ENCODE assay signal across 25 cellular contexts in genomic region chr12:65537978-65538377, GRCh38.
DNase-seq lines count a peak whose midpoint lies in the region; ATAC-seq and TF ChIP-seq lines count a peak whose summit lies in the region.
"Had no signal": no experiment of that assay in that cellular context is flagged by ENCODE, and none has a peak within 500 bp of the region (broad histone marks: within the 10 kb centered on the region; RNA-seq: fewer than 3 reads in every experiment).

No MANE protein-coding gene starts in this region.

- no peak for ATAC-seq in foreskin keratinocyte
- no peak for ATAC-seq in right lobe of liver
- no peak for ATAC-seq in HG03565 (IDR thresholded peaks at IDR 0.05; ENCODE audit: unreplicated experiment)
- ATAC-seq in lower lobe of right lung: no peak
- ATAC-seq: gastrocnemius medialis, Right ventricle myocardium inferior, T-cell had no signal

- no peak overlapping the region for H3K23ac ChIP-seq in trophoblast cell (ENCODE audit: low read length)

- H3K9ac ChIP-seq in trophoblast cell (ENCODE audit: low read length): no peak overlapping the region

- H4K8ac ChIP-seq in trophoblast cell (ENCODE audit: low read depth, low read length): no peak overlapping the region

- peak overlapping the region; percentile 16 for H2BK120ac ChIP-seq in trophoblast cell (ENCODE audit: insufficient read depth, low read length, poor library complexity)

- H3K4me1 ChIP-seq in SJSA1 (replicated peaks) (peaks cover 50% of the 10 kb centered on the region), foreskin keratinocyte (peaks cover 29% of the 10 kb centered on the region), trophoblast cell (ENCODE audit: control insufficient read depth in 1 of 2, insufficient read depth in 2 of 2, low read length in 2 of 2) (peaks cover 7 to 22% of the 10 kb centered on the region in 2 experiments), right lobe of liver (no peaks in the 10 kb centered on the region), lower lobe of right lung (peaks cover 7% of the 10 kb centered on the region)
- H3K4me1 ChIP-seq: gastrocnemius medialis had no signal

- H3K4ac ChIP-seq in trophoblast cell (ENCODE audit: low read depth, low read length): no peak overlapping the region

- no peak overlapping the region for H2AFZ ChIP-seq in trophoblast cell (ENCODE audit: insufficient read depth, low read length, poor library complexity)

- TF ChIP-seq CTCF in foreskin keratinocyte (conservative IDR thresholded peaks at IDR 0.05) (no peak), right lobe of liver (IDR thresholded peaks at IDR 0.05) (no peak), lower lobe of right lung (IDR thresholded peaks at IDR 0.05) (no peak)

- peaks cover 11% of the 10 kb centered on the region; the same call in 1 of the 2 replicates for H3K9me3 ChIP-seq in SJSA1 (replicated peaks)
- H3K9me3 ChIP-seq in trophoblast cell (ENCODE audit: insufficient read depth, low read depth, low read length): peaks cover 2% of the 10 kb centered on the region
- H3K9me3 ChIP-seq in right lobe of liver: peaks cover 0 to 7% (median 3%) of the 10 kb centered on the region in 4 donors
- H3K9me3 ChIP-seq in lower lobe of right lung: peaks cover 21% of the 10 kb centered on the region

- WGBS in trophoblast cell (ENCODE audit: extremely low coverage, insufficient coverage, insufficient read length): no CpG with 5 or more reads among the region's 1 CpG
- WGBS in right lobe of liver (ENCODE audit: insufficient coverage, low coverage, low lambda C conversion rate, missing lambda C conversion rate): no CpG with 5 or more reads among the region's 1 CpG

- H3K79me1 ChIP-seq in trophoblast cell (ENCODE audit: low read length): peaks cover 31% of the 10 kb centered on the region

- no peaks in the 10 kb centered on the region for H3K36me3 ChIP-seq in SJSA1
- peaks cover 0 to 2% of the 10 kb centered on the region in 2 experiments for H3K36me3 ChIP-seq in trophoblast cell (ENCODE audit: control insufficient read depth in 1 of 2, insufficient read depth in 2 of 2, low read length in 2 of 2)
- no peaks in the 10 kb centered on the region for H3K36me3 ChIP-seq in right lobe of liver
- no peaks in the 10 kb centered on the region for H3K36me3 ChIP-seq in lower lobe of right lung
- H3K36me3 ChIP-seq: gastrocnemius medialis, tibial nerve had no signal

- no peak overlapping the region for H3K4me3 ChIP-seq in SJSA1
- H3K4me3 ChIP-seq in trophoblast cell (ENCODE audit: low read depth, low read length): no peak overlapping the region
- no peak overlapping the region for H3K4me3 ChIP-seq in right lobe of liver
- H3K4me3 ChIP-seq in lower lobe of right lung: no peak overlapping the region
- H3K4me3 ChIP-seq: gastrocnemius medialis, skin epidermis, tibial nerve had no signal

- H4K91ac ChIP-seq in trophoblast cell (ENCODE audit: low read depth, low read length): peak overlapping the region; percentile 32

- peak overlapping the region; percentile 95 for H3K27ac ChIP-seq in SJSA1
- peak overlapping the region; percentile 57 for H3K27ac ChIP-seq in foreskin keratinocyte
- peak overlapping the region; percentile 65 for H3K27ac ChIP-seq in trophoblast cell (ENCODE audit: low read depth, low read length)
- no peak overlapping the region for H3K27ac ChIP-seq in right lobe of liver
- H3K27ac ChIP-seq in lower lobe of right lung: no peak overlapping the region
- H3K27ac ChIP-seq: tibial nerve had no signal

- H3K18ac ChIP-seq in trophoblast cell (ENCODE audit: low read length): no peak overlapping the region

- no peaks in the 10 kb centered on the region for H3K27me3 ChIP-seq in SJSA1 (replicated peaks)
- no peaks in the 10 kb centered on the region for H3K27me3 ChIP-seq in foreskin keratinocyte
- H3K27me3 ChIP-seq in trophoblast cell (ENCODE audit: insufficient read depth, low read length): no peaks in the 10 kb centered on the region
- no peaks in the 10 kb centered on the region for H3K27me3 ChIP-seq in right lobe of liver
- H3K27me3 ChIP-seq in lower lobe of right lung (ENCODE audit: low read depth): no peaks in the 10 kb centered on the region
- H3K27me3 ChIP-seq: gastrocnemius medialis, tibial nerve had no signal

- H3K79me2 ChIP-seq in trophoblast cell (ENCODE audit: control insufficient read depth, insufficient read depth, low read length, poor library complexity): no peaks in the 10 kb centered on the region

- H3K14ac ChIP-seq in trophoblast cell (ENCODE audit: low read length): no peak overlapping the region

- peak; percentile 40 for DNase-seq in ELR (ENCODE audit: low read depth)
- peak in 1 of 2 experiments; percentile 32 for DNase-seq in SJSA1 (ENCODE audit: low read depth in 1 of 2, low spot score in 2 of 2)
- peak in 1 of 2 donors; percentile 67 for DNase-seq in foreskin keratinocyte
- DNase-seq in trophoblast cell: no peak
- no peak for DNase-seq in ecto neural progenitor cell (ENCODE audit: low spot score)
- DNase-seq in right lobe of liver: no peak
- no peak for DNase-seq in lower lobe of right lung
- DNase-seq: activated CD4-positive, alpha-beta T cell treated with anti-CD3 and anti-CD28 coated beads for 48 hours; activated CD8-positive, alpha-beta memory T cell treated with anti-CD3 and anti-CD28 coated beads, Interleukin-2, amount 50 U/mL, for 4 hours; activated naive CD8-positive, alpha-beta T cell treated with anti-CD3 and anti-CD28 coated beads, Interleukin-2, amount 10 ng/mL, durations not matched to agents 7 days and 5 days; Caco-2; cortex of kidney; gastrocnemius medialis; Kasumi-1; left cardiac atrium; midbrain; NCI-H2107; NCI-H510A; nephron progenitor cell; stimulated activated naive CD4-positive, alpha-beta T cell treated with Interleukin-2 at 50 U/mL for 16 hours; T-cell had no signal

- intact Hi-C loops in right lobe of liver (cut with DNase I) (no loop called here), lower lobe of right lung (cut with DNase I) (no loop called here)

- no peak overlapping the region for H4K12ac ChIP-seq in trophoblast cell (ENCODE audit: low read depth, low read length)

- peak overlapping the region; percentile 13 for H2BK12ac ChIP-seq in trophoblast cell (ENCODE audit: low read length)

- no peak for TF ChIP-seq POLR2A in right lobe of liver (IDR thresholded peaks at IDR 0.05)

- H3K4me2 ChIP-seq in trophoblast cell (ENCODE audit: low read length): no peak overlapping the region

- H2AK5ac ChIP-seq in trophoblast cell (ENCODE audit: low read length): no peak overlapping the region

- H2BK5ac ChIP-seq in trophoblast cell (ENCODE audit: low read depth, low read length, poor library complexity): no peak overlapping the region

Comparison
In these comparisons a context has a peak if more than half of its experiments do, and no peak if none do; other contexts are left out.
1. H3K27ac ChIP-seq: peak in SJSA1 (single experiment), foreskin keratinocyte (single experiment) and trophoblast cell (single experiment); none in right lobe of liver (0 of 3) and lower lobe of right lung (single experiment).